In the genomic region with DNA sequence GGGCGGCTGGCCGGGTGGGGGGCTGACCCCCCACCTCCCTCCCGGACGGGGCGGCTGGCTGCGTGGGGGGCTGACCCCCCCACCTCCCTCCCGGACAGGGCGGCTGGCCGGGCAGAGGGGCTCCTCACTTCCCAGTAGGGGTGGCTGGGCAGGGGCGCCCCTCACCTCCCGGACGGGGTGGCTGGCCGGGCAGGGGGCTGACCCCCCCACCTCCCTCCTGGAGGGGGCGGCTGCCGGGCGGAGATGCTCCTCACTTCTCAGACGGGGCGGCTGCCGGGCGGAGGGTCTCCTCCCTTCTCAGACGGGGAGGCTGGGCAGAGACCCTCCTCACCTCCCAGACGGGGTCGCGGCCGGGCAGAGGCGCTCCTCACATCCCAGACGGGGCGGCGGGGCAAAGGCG, we compare ENCODE assay signal across 3 cellular contexts. TPM values are rescaled to one million over a fixed set of nuclear protein-coding genes. Genes with fewer than 3 reads are reported as not detected.
"Had no signal": no experiment of that assay in that cellular context is flagged by ENCODE, and none has a peak within 500 bp of the region (broad histone marks: within the 10 kb centered on the region; RNA-seq: fewer than 3 reads in every experiment).

No MANE protein-coding gene starts in this region.

RNA-seq across cellular contexts. Expression of a gene that starts 30.2 kb away (rescaled TPM):
- total RNA-seq: activated B cell treated with CpG ODN at 0.5 μM for 24 hours; activated CD4-positive, alpha-beta T cell treated with anti-CD3 and anti-CD28 coated beads, Interleukin-2, amount 10 ng/mL, durations not matched to agents 24 days and 14 days; activated CD8-positive, alpha-beta memory T cell treated with anti-CD3 and anti-CD28 coated beads for 36 hours had no signal
